9 cellular contexts compared by ENCODE assay signal in genomic region chr1:94542088-94542671, GRCh38. TPM values are rescaled to one million over a fixed set of nuclear protein-coding genes. Genes with fewer than 3 reads are reported as not detected.
DNase-seq lines count a peak whose midpoint lies in the region; ATAC-seq and TF ChIP-seq lines count a peak whose summit lies in the region.
"Had no signal": no experiment of that assay in that cellular context is flagged by ENCODE, and none has a peak within 500 bp of the region (broad histone marks: within the 10 kb centered on the region; RNA-seq: fewer than 3 reads in every experiment).

No MANE protein-coding gene starts in this region.

- DNase-seq in NCI-H1694 (lab: John Stamatoyannopoulos, UW) (peak; percentile 26), NCI-H1694 treated with DMSO at 0.1 percent for 48 hours (lab: John Stamatoyannopoulos, UW) (no peak), ascending aorta (ENCODE audit: low spot score in 2 of 2) (peak in 1 of 2 donors; percentile 68), DMS153 (lab: John Stamatoyannopoulos, UW) (no peak)
- no peak for DNase-seq in stimulated activated CD4-positive, alpha-beta T cell treated with anti-CD3 and anti-CD28 coated beads, Interleukin-4, amount 100 ng/mL, for 24 hours

- H3K4me3 ChIP-seq in ascending aorta (peak overlapping the region; percentile 73 to 100), iPS-18c (ENCODE audit: insufficient read depth, low read depth, low read length) (peak overlapping the region; percentile 76), skin epidermis (peak overlapping the region; percentile 54 to 72 (median 65))

- H3K36me3 ChIP-seq in ascending aorta = no peaks in the 10 kb centered on the region

- H3K27ac ChIP-seq in ascending aorta = peak overlapping the region; percentile 75 to 97
- peak overlapping the region in 20 of 21 experiments; percentile 57 to 95 (median 84) for H3K27ac ChIP-seq in skin epidermis
- H3K27ac ChIP-seq: C4-2B had no signal

- no peak for TF ChIP-seq CTCF in ascending aorta (IDR thresholded peaks at IDR 0.05)

- no peaks in the 10 kb centered on the region for H3K9me3 ChIP-seq in ascending aorta
- no peaks in the 10 kb centered on the region for H3K9me3 ChIP-seq in iPS-18c (ENCODE audit: control insufficient read depth, insufficient read depth, low read length)

- intact Hi-C loops in ascending aorta (cut with DNase I) = loop anchor here (5.0 to 10.0 kb wide), 3 partner anchors 195 to 693 kb away; partner anchors contain the start of gene RWDD3

- H3K4me1 ChIP-seq in ascending aorta = peaks cover 8 to 21% of the 10 kb centered on the region in 2 donors

- ATAC-seq in HG03135 (IDR thresholded peaks at IDR 0.05; ENCODE audit: unreplicated experiment) = peak; percentile 33

- H3K27me3 ChIP-seq in ascending aorta = no peaks in the 10 kb centered on the region

RNA-seq across cellular contexts. Expression of gene F3, which starts 0.6 kb away (rescaled TPM):
- 32.5 TPM for total RNA-seq in ascending aorta
